In the genomic region with DNA sequence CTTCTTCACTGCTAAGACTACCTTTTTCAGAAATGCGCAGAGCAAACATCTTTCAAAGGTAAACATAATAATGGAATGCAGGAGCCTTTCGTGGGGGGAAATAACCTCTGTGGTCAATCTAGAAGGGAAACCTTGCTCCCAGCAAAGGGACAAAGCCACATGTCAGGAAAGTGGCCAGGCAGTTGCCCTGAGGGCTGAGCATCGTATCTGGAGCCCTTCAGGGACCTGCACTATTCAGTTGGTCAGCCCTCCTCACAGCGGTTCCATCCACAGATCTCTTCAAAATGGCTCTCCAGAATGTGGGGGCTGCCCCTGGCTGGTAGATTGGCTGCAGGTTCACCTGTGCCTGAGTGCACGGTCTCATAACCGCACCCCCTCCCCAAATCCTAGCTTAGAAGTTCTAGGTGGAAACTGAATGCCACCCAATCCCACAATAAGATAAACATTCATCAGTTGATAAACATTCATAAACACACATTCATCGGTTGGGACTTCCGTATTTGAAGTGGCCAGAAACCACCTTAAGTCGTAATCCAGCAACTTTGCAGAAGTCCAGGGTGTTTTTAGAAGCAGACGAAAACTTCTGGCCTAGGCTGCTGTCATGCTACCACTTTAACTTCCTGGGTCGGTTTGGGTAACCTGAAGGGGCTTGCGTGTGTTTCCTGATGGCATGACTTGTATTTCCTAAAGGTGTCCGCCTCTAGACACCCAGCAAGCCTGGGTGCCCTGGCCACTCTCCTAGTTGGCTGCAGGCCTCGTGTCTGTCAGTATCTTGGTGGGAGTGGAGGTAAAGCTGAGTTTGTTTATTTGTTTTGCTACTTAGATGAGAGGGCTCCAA, we compare ENCODE assay signal across 1 cellular context.
TF ChIP-seq lines count a peak whose summit lies in the region.

No MANE protein-coding gene starts in this region.

TF ChIP-seq in GM12878, 131 proteins besides CTCF, POLR2A, EP300 and RAD21 (continued from another document):
- TF ChIP-seq, protein P1, sequence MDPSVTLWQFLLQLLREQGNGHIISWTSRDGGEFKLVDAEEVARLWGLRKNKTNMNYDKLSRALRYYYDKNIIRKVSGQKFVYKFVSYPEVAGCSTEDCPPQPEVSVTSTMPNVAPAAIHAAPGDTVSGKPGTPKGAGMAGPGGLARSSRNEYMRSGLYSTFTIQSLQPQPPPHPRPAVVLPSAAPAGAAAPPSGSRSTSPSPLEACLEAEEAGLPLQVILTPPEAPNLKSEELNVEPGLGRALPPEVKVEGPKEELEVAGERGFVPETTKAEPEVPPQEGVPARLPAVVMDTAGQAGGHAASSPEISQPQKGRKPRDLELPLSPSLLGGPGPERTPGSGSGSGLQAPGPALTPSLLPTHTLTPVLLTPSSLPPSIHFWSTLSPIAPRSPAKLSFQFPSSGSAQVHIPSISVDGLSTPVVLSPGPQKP (IDR thresholded peaks at IDR 0.05; ENCODE audit: low read depth, low read length): no peak
- TF ChIP-seq, protein P2, sequence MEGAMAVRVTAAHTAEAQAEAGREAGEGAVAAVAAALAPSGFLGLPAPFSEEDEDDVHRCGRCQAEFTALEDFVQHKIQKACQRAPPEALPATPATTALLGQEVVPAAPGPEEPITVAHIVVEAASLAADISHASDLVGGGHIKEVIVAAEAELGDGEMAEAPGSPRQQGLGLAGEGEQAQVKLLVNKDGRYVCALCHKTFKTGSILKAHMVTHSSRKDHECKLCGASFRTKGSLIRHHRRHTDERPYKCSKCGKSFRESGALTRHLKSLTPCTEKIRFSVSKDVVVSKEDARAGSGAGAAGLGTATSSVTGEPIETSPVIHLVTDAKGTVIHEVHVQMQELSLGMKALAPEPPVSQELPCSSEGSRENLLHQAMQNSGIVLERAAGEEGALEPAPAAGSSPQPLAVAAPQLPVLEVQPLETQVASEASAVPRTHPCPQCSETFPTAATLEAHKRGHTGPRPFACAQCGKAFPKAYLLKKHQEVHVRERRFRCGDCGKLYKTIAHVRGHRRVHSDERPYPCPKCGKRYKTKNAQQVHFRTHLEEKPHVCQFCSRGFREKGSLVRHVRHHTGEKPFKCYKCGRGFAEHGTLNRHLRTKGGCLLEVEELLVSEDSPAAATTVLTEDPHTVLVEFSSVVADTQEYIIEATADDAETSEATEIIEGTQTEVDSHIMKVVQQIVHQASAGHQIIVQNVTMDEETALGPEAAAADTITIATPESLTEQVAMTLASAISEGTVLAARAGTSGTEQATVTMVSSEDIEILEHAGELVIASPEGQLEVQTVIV (IDR thresholded peaks at IDR 0.05; ENCODE audit: borderline replicate concordance, partially characterized antibody): no peak
- TF ChIP-seq POLR2AphosphoS2 (IDR thresholded peaks at IDR 0.05; ENCODE audit: low read depth, low read length): no peak
- no peak for TF ChIP-seq JUNB (IDR thresholded peaks at IDR 0.05)
- no peak for TF ChIP-seq SMAD5 (IDR thresholded peaks at IDR 0.05; ENCODE audit: low read depth)
- 0 out of 2 replicates have a peak, but pooled peaks have one; percentile 7 for TF ChIP-seq MXI1 (IDR thresholded peaks at IDR 0.05; ENCODE audit: low read depth, low read length)
- no peak for TF ChIP-seq RB1 (IDR thresholded peaks at IDR 0.05; ENCODE audit: borderline replicate concordance)
- TF ChIP-seq TBL1XR1 (IDR thresholded peaks at IDR 0.05; ENCODE audit: low read depth, low read length): 0 out of 2 replicates have a peak, but pooled peaks have one; percentile 9
- no peak for TF ChIP-seq SMAD1 (IDR thresholded peaks at IDR 0.05; ENCODE audit: low read depth, partially characterized antibody)
- no peak for TF ChIP-seq WRNIP1 (IDR thresholded peaks at IDR 0.05; ENCODE audit: borderline replicate concordance, low read depth, low read length)
- TF ChIP-seq, protein P3, sequence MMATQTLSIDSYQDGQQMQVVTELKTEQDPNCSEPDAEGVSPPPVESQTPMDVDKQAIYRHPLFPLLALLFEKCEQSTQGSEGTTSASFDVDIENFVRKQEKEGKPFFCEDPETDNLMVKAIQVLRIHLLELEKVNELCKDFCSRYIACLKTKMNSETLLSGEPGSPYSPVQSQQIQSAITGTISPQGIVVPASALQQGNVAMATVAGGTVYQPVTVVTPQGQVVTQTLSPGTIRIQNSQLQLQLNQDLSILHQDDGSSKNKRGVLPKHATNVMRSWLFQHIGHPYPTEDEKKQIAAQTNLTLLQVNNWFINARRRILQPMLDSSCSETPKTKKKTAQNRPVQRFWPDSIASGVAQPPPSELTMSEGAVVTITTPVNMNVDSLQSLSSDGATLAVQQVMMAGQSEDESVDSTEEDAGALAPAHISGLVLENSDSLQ (IDR thresholded peaks at IDR 0.05): no peak
- no peak for TF ChIP-seq NRF1 (conservative IDR thresholded peaks at IDR 0.05; ENCODE audit: low read depth, low read length)
- TF ChIP-seq, protein P4, sequence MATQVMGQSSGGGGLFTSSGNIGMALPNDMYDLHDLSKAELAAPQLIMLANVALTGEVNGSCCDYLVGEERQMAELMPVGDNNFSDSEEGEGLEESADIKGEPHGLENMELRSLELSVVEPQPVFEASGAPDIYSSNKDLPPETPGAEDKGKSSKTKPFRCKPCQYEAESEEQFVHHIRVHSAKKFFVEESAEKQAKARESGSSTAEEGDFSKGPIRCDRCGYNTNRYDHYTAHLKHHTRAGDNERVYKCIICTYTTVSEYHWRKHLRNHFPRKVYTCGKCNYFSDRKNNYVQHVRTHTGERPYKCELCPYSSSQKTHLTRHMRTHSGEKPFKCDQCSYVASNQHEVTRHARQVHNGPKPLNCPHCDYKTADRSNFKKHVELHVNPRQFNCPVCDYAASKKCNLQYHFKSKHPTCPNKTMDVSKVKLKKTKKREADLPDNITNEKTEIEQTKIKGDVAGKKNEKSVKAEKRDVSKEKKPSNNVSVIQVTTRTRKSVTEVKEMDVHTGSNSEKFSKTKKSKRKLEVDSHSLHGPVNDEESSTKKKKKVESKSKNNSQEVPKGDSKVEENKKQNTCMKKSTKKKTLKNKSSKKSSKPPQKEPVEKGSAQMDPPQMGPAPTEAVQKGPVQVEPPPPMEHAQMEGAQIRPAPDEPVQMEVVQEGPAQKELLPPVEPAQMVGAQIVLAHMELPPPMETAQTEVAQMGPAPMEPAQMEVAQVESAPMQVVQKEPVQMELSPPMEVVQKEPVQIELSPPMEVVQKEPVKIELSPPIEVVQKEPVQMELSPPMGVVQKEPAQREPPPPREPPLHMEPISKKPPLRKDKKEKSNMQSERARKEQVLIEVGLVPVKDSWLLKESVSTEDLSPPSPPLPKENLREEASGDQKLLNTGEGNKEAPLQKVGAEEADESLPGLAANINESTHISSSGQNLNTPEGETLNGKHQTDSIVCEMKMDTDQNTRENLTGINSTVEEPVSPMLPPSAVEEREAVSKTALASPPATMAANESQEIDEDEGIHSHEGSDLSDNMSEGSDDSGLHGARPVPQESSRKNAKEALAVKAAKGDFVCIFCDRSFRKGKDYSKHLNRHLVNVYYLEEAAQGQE (IDR thresholded peaks at IDR 0.05; ENCODE audit: low read depth, low read length): no peak
TF ChIP-seq in GM12878: peak in this region for 13.
